8 cellular contexts compared by ENCODE assay signal in genomic region chr18:11852048-11852341, GRCh38. TPM values are rescaled to one million over a fixed set of nuclear protein-coding genes. Genes with fewer than 3 reads are reported as not detected.
DNase-seq lines count a peak whose midpoint lies in the region; ATAC-seq and TF ChIP-seq lines count a peak whose summit lies in the region.

No MANE protein-coding gene starts in this region.

- no peaks in the 10 kb centered on the region for H4K20me1 ChIP-seq in HCT116 (ENCODE audit: insufficient read depth)

- DNase-seq in HCT116 (ENCODE audit: low read depth, low spot score), result no peak
- DNase-seq in activated CD4-positive, alpha-beta memory T cell treated with anti-CD3 and anti-CD28 coated beads for 36 hours, result no peak
- DNase-seq in iPS DF 6.9 (ENCODE audit: low read depth, low spot score), result no peak
- DNase-seq in stimulated activated CD8-positive, alpha-beta memory T cell treated with anti-CD3 and anti-CD28 coated beads, Interleukin-4, amount 100 ng/mL, for 24 hours (ENCODE audit: low read depth), result peak; percentile 16
- DNase-seq in GDM1 (lab: John Stamatoyannopoulos, UW), result no peak
- DNase-seq in dermis blood vessel endothelial cell, result no peak
- no peak for DNase-seq in cerebellar cortex (ENCODE audit: low spot score)

- H3K27me3 ChIP-seq in HCT116 (ENCODE audit: insufficient read depth, low read length) (no peaks in the 10 kb centered on the region), iPS DF 6.9 (ENCODE audit: control insufficient read depth, insufficient read depth, low read length) (no peaks in the 10 kb centered on the region)

- CTCF ChIA-PET in HCT116 (lab: Charles Lee), result no interaction called here
- CTCF ChIA-PET in activated CD4-positive, alpha-beta memory T cell treated with anti-CD3 and anti-CD28 coated beads for 36 hours (lab: Charles Lee), result no interaction called here

- peak overlapping the region; percentile 87 for H3K4me2 ChIP-seq in HCT116 (ENCODE audit: low read length)

- no peaks in the 10 kb centered on the region; the same call in 1 of the 2 replicates for H3K9me2 ChIP-seq in HCT116 (ENCODE audit: insufficient read depth)

- no peaks in the 10 kb centered on the region for H3K27me3 Mint-ChIP-seq in activated CD4-positive, alpha-beta memory T cell treated with anti-CD3 and anti-CD28 coated beads for 36 hours

- H3K9me3 Mint-ChIP-seq in activated CD4-positive, alpha-beta memory T cell treated with anti-CD3 and anti-CD28 coated beads for 36 hours, result no peaks in the 10 kb centered on the region

- peaks cover 9% of the 10 kb centered on the region for H3K36me3 Mint-ChIP-seq in activated CD4-positive, alpha-beta memory T cell treated with anti-CD3 and anti-CD28 coated beads for 36 hours

- no peak overlapping the region for H2AFZ ChIP-seq in HCT116 (ENCODE audit: low read depth, low read length, poor library complexity, severe bottlenecking)

- POLR2A ChIA-PET in HCT116 (lab: Charles Lee), result no interaction called here
- POLR2A ChIA-PET in activated CD4-positive, alpha-beta memory T cell treated with anti-CD3 and anti-CD28 coated beads for 36 hours (lab: Charles Lee), result interaction anchor here (1.3 kb wide), 1 partner anchor 128 kb away, joined by 4 read pairs; no protein-coding TSS in a partner anchor

- no peaks in the 10 kb centered on the region for H3K9me3 ChIP-seq in HCT116 (ENCODE audit: control insufficient read depth in 1 of 2, insufficient read depth in 1 of 2, low read depth in 1 of 2, low read length in 2 of 2)
- H3K9me3 ChIP-seq in iPS DF 6.9 (ENCODE audit: control insufficient read depth, insufficient read depth, low read length), result no peaks in the 10 kb centered on the region

- RAD21 ChIA-PET in HCT116 (lab: Charles Lee; ENCODE audit: low non-redundant PET in 1 of 2, low total read pairs in 2 of 2, uncharacterized antibody in 2 of 2, unreplicated experiment in 2 of 2), result no interaction called here

- H3K4me3 Mint-ChIP-seq in activated CD4-positive, alpha-beta memory T cell treated with anti-CD3 and anti-CD28 coated beads for 36 hours, result peak overlapping the region; percentile 100

- H3K27ac ChIP-seq in HCT116 (ENCODE audit: low read depth, low read length) (peak overlapping the region; percentile 55; the same call in 1 of the 2 replicates), iPS DF 6.9 (ENCODE audit: low read length) (no peak overlapping the region)

- peaks cover 33% of the 10 kb centered on the region for H3K4me1 Mint-ChIP-seq in activated CD4-positive, alpha-beta memory T cell treated with anti-CD3 and anti-CD28 coated beads for 36 hours (ENCODE audit: low read depth)

- H3K4me3 ChIP-seq in HCT116 (replicated peaks in 1 of 2; ENCODE audit: low read depth in 1 of 2, low read length in 2 of 2) (peak overlapping the region; percentile 82 to 99), iPS DF 6.9 (ENCODE audit: low read length) (peak overlapping the region; percentile 84)

- ATAC-seq in HCT116 (no peak), HG03469 (IDR thresholded peaks at IDR 0.05; ENCODE audit: unreplicated experiment) (no peak)

- TF ChIP-seq POLR2A in HCT116 (IDR thresholded peaks at IDR 0.05; ENCODE audit: borderline replicate concordance, extremely low read depth, insufficient read depth, insufficient read length), result no peak

- H3K27ac Mint-ChIP-seq in activated CD4-positive, alpha-beta memory T cell treated with anti-CD3 and anti-CD28 coated beads for 36 hours, result peak overlapping the region; percentile 95

- H3K9ac ChIP-seq in HCT116 (ENCODE audit: low read length), result peak overlapping the region; percentile 84

- no peak for TF ChIP-seq RAD21 in HCT116 (IDR thresholded peaks at IDR 0.05; ENCODE audit: low read depth)

- H3K79me2 ChIP-seq in HCT116 (ENCODE audit: insufficient read depth, low read length), result peaks cover 23% of the 10 kb centered on the region

- no TSS peak for BruUV-seq in HCT116 (replicated peaks; lab: Mats Ljungman, UMichigan)

- H3K4me1 ChIP-seq in HCT116 (ENCODE audit: control insufficient read depth in 1 of 2, insufficient read depth in 2 of 2, low read length in 2 of 2), result peaks cover 30 to 52% of the 10 kb centered on the region in 2 experiments
- 0 out of 2 replicates have a peak, but pooled peaks cover 1% of the 10 kb centered on the region for H3K4me1 ChIP-seq in iPS DF 6.9 (ENCODE audit: control insufficient read depth, insufficient read depth, low read length)

- intact Hi-C loops in HCT116 (cut with micrococcal nuclease), result no loop called here
- intact Hi-C loops in activated CD4-positive, alpha-beta memory T cell treated with anti-CD3 and anti-CD28 coated beads for 36 hours (cut with micrococcal nuclease), result loop anchor here (5.0 kb wide), 1 partner anchor 190 kb away; no protein-coding TSS in a partner anchor

- no peak for TF ChIP-seq CTCF in HCT116 (IDR thresholded peaks at IDR 0.05 in 2 of 3, conservative IDR thresholded peaks at IDR 0.05 in 1 of 3; ENCODE audit: borderline replicate concordance in 1 of 3, insufficient read depth in 1 of 3, low read depth in 2 of 3, low read length in 2 of 3)

- WGBS in iPS DF 6.9 (ENCODE audit: insufficient coverage, insufficient read length), result no CpG with 5 or more reads among the region's 9 CpGs

- no peaks in the 10 kb centered on the region for H3K36me3 ChIP-seq in HCT116 (ENCODE audit: control insufficient read depth in 1 of 2, insufficient read depth in 2 of 2, low read length in 2 of 2)
- H3K36me3 ChIP-seq in iPS DF 6.9 (ENCODE audit: control insufficient read depth, insufficient read depth, low read length), result no peaks in the 10 kb centered on the region

TF ChIP-seq in HCT116, 20 proteins besides CTCF, POLR2A, EP300 and RAD21 (continues in another document):
- TF ChIP-seq ELF1 (IDR thresholded peaks at IDR 0.05; ENCODE audit: borderline replicate concordance, low read depth) (no peak), FOSL1 (IDR thresholded peaks at IDR 0.05; ENCODE audit: low read depth) (no peak), EZH2 (IDR thresholded peaks at IDR 0.05) (no peak), JUND (IDR thresholded peaks at IDR 0.05) (no peak), SIN3A (IDR thresholded peaks at IDR 0.05; ENCODE audit: low read depth) (no peak), ZBTB33 (IDR thresholded peaks at IDR 0.05; ENCODE audit: extremely low read depth, insufficient replicate concordance, low read length) (no peak), ZNF274 (IDR thresholded peaks at IDR 0.05; ENCODE audit: low read depth, low read length) (no peak), EZH2phosphoT487 (IDR thresholded peaks at IDR 0.05; ENCODE audit: borderline replicate concordance) (no peak), REST (IDR thresholded peaks at IDR 0.05; ENCODE audit: low read depth) (no peak), POLR2AphosphoS5 (IDR thresholded peaks at IDR 0.05; ENCODE audit: low read depth, low read length) (no peak), MAX (IDR thresholded peaks at IDR 0.05) (no peak), ZFX (IDR thresholded peaks at IDR 0.05) (no peak), EGR1 (IDR thresholded peaks at IDR 0.05; ENCODE audit: low read depth) (no peak)

RNA-seq across cellular contexts. Expression of gene CHMP1B, which starts 0.8 kb away (rescaled TPM):
- 30.3 TPM for total RNA-seq in HCT116 (2021; ENCODE audit: unreplicated experiment)
- 31.1 and 43.8 TPM in 2 replicates for polyA plus RNA-seq in HCT116 (2012)
- 10 to 100 TPM; 21.2 to 22.0 TPM for total RNA-seq in activated CD4-positive, alpha-beta memory T cell treated with anti-CD3 and anti-CD28 coated beads for 36 hours
- total RNA-seq in dermis blood vessel endothelial cell, result 71.8 and 89.3 TPM in 2 replicates

RNA-seq across cellular contexts. Expression of gene MPPE1, which starts 56.1 kb away (rescaled TPM):
- 21.4 TPM for total RNA-seq in HCT116 (2021; ENCODE audit: unreplicated experiment)
- polyA plus RNA-seq in HCT116 (2012), result 12.1 and 12.4 TPM in 2 replicates
- 10 to 100 TPM; 34.0 to 35.4 TPM for total RNA-seq in activated CD4-positive, alpha-beta memory T cell treated with anti-CD3 and anti-CD28 coated beads for 36 hours
- 14.6 and 15.6 TPM in 2 replicates for total RNA-seq in dermis blood vessel endothelial cell
